9 cellular contexts compared by ENCODE assay signal in genomic region chr15:38130200-38130567, GRCh38.
DNase-seq lines count a peak whose midpoint lies in the region; ATAC-seq and TF ChIP-seq lines count a peak whose summit lies in the region.
"Had no signal": no experiment of that assay in that cellular context is flagged by ENCODE, and none has a peak within 500 bp of the region (broad histone marks: within the 10 kb centered on the region; RNA-seq: fewer than 3 reads in every experiment).

No MANE protein-coding gene starts in this region.

- peak overlapping the region; percentile 57 to 70 for H3K27ac ChIP-seq in thoracic aorta
- H3K27ac ChIP-seq in naive thymus-derived CD4-positive, alpha-beta T cell (ENCODE audit: low read depth, low read length) = no peak overlapping the region

- H3K27ac Mint-ChIP-seq in activated CD4-positive, alpha-beta T cell treated with anti-CD3 and anti-CD28 coated beads for 36 hours = no peak overlapping the region
- H3K27ac Mint-ChIP-seq in naive thymus-derived CD4-positive, alpha-beta T cell = no peak overlapping the region

- DNase-seq in activated CD4-positive, alpha-beta T cell treated with anti-CD3 and anti-CD28 coated beads for 36 hours = no peak
- no peak for DNase-seq in activated CD4-positive, alpha-beta T cell treated with anti-CD3 and anti-CD28 coated beads, Interleukin-2, amount 50 U/mL, for 1 hour
- DNase-seq in HS-27A (ENCODE audit: low read depth) (peak; percentile 8), fibroblast of villous mesenchyme (ENCODE audit: low read depth) (peak; percentile 58), thoracic aorta (ENCODE audit: low spot score) (no peak), SK-N-DZ (ENCODE audit: low spot score) (no peak), hepatic stellate cell (ENCODE audit: low spot score) (no peak)
- DNase-seq in naive thymus-derived CD4-positive, alpha-beta T cell = no peak

- no peaks in the 10 kb centered on the region for H3K36me3 ChIP-seq in thoracic aorta
- H3K36me3 ChIP-seq in naive thymus-derived CD4-positive, alpha-beta T cell (ENCODE audit: control insufficient read depth in 2 of 3, insufficient read depth in 3 of 3, low read length in 3 of 3) = no peaks in the 10 kb centered on the region
- H3K36me3 ChIP-seq: neutrophil had no signal

- H3K9me3 ChIP-seq in thoracic aorta = no peaks in the 10 kb centered on the region
- no peaks in the 10 kb centered on the region for H3K9me3 ChIP-seq in naive thymus-derived CD4-positive, alpha-beta T cell (ENCODE audit: control insufficient read depth in 2 of 3, low read length in 3 of 3)
- H3K9me3 ChIP-seq: neutrophil had no signal

- ATAC-seq in activated CD4-positive, alpha-beta T cell treated with anti-CD3 and anti-CD28 coated beads for 36 hours = peak; percentile 38
- no peak for ATAC-seq in thoracic aorta (ENCODE audit: insufficient number of reproducible peaks, low FRiP score, low read depth)
- ATAC-seq in naive thymus-derived CD4-positive, alpha-beta T cell = no peak

- peaks cover 8% of the 10 kb centered on the region for H3K4me1 Mint-ChIP-seq in activated CD4-positive, alpha-beta T cell treated with anti-CD3 and anti-CD28 coated beads for 36 hours
- H3K4me1 Mint-ChIP-seq in naive thymus-derived CD4-positive, alpha-beta T cell = peaks cover 0 to 4% (median 0%) of the 10 kb centered on the region in 7 donors

- H3K36me3 Mint-ChIP-seq in activated CD4-positive, alpha-beta T cell treated with anti-CD3 and anti-CD28 coated beads for 36 hours (ENCODE audit: low read depth) = no peaks in the 10 kb centered on the region
- no peaks in the 10 kb centered on the region for H3K36me3 Mint-ChIP-seq in naive thymus-derived CD4-positive, alpha-beta T cell

- peaks cover 13 to 28% of the 10 kb centered on the region in 2 donors for H3K4me1 ChIP-seq in thoracic aorta (ENCODE audit: control insufficient read depth in 1 of 2, low read depth in 2 of 2)
- no peaks in the 10 kb centered on the region for H3K4me1 ChIP-seq in naive thymus-derived CD4-positive, alpha-beta T cell (ENCODE audit: control insufficient read depth in 2 of 2, insufficient read depth in 2 of 2, low read length in 2 of 2)

- H3K27me3 ChIP-seq in thoracic aorta (replicated peaks; ENCODE audit: insufficient read depth) = no peaks in the 10 kb centered on the region
- no peaks in the 10 kb centered on the region for H3K27me3 ChIP-seq in naive thymus-derived CD4-positive, alpha-beta T cell (ENCODE audit: control insufficient read depth in 2 of 2, insufficient read depth in 2 of 2, low read length in 2 of 2)

- CTCF ChIA-PET in activated CD4-positive, alpha-beta T cell treated with anti-CD3 and anti-CD28 coated beads for 36 hours (lab: Charles Lee) = no interaction called here
- CTCF ChIA-PET in naive thymus-derived CD4-positive, alpha-beta T cell (lab: Charles Lee) = no interaction called here

- POLR2A ChIA-PET in activated CD4-positive, alpha-beta T cell treated with anti-CD3 and anti-CD28 coated beads for 36 hours (lab: Charles Lee) = no interaction called here
- POLR2A ChIA-PET in naive thymus-derived CD4-positive, alpha-beta T cell (lab: Charles Lee) = no interaction called here

- no peak overlapping the region for H3K4me3 Mint-ChIP-seq in activated CD4-positive, alpha-beta T cell treated with anti-CD3 and anti-CD28 coated beads for 36 hours
- H3K4me3 Mint-ChIP-seq in naive thymus-derived CD4-positive, alpha-beta T cell = no peak overlapping the region

- peaks cover 14% of the 10 kb centered on the region for H3K27me3 Mint-ChIP-seq in activated CD4-positive, alpha-beta T cell treated with anti-CD3 and anti-CD28 coated beads for 36 hours
- peaks cover 16 to 40% (median 19%) of the 10 kb centered on the region in 5 donors for H3K27me3 Mint-ChIP-seq in naive thymus-derived CD4-positive, alpha-beta T cell

- TF ChIP-seq CTCF in fibroblast of villous mesenchyme (IDR thresholded peaks at IDR 0.05; ENCODE audit: insufficient read depth, low read depth, low read length) (no peak), thoracic aorta (IDR thresholded peaks at IDR 0.05) (no peak)

- H3K4me3 ChIP-seq in fibroblast of villous mesenchyme (ENCODE audit: low read depth, low read length) = peak overlapping the region; percentile 45
- H3K4me3 ChIP-seq in thoracic aorta = peak overlapping the region; percentile 65
- no peak overlapping the region for H3K4me3 ChIP-seq in naive thymus-derived CD4-positive, alpha-beta T cell (ENCODE audit: low read length)

- no peaks in the 10 kb centered on the region for H3K9me3 Mint-ChIP-seq in activated CD4-positive, alpha-beta T cell treated with anti-CD3 and anti-CD28 coated beads for 36 hours (ENCODE audit: low read depth)
- H3K9me3 Mint-ChIP-seq in naive thymus-derived CD4-positive, alpha-beta T cell = peaks cover 0 to 6% (median 1%) of the 10 kb centered on the region in 11 donors

- intact Hi-C loops in activated CD4-positive, alpha-beta T cell treated with anti-CD3 and anti-CD28 coated beads for 36 hours (cut with DNase I, micrococcal nuclease) = no loop called here
- intact Hi-C loops in naive thymus-derived CD4-positive, alpha-beta T cell (cut with micrococcal nuclease) = no loop called here

Comparison
In these comparisons a context has a peak if more than half of its experiments do, and no peak if none do; other contexts are left out.
1. DNase-seq: peak in HS-27A (single experiment) and fibroblast of villous mesenchyme (single experiment); none in activated CD4-positive, alpha-beta T cell treated with anti-CD3 and anti-CD28 coated beads for 36 hours (single experiment), activated CD4-positive, alpha-beta T cell treated with anti-CD3 and anti-CD28 coated beads, Interleukin-2, amount 50 U/mL, for 1 hour (single experiment), thoracic aorta (single experiment), SK-N-DZ (single experiment), naive thymus-derived CD4-positive, alpha-beta T cell (0 of 9) and hepatic stellate cell (single experiment).